In genomic region chr4:19024047-19024446, GRCh38 we compare ENCODE assay signal across 7 cellular contexts.
"Had no signal": no experiment of that assay in that cellular context is flagged by ENCODE, and none has a peak within 500 bp of the region (broad histone marks: within the 10 kb centered on the region; RNA-seq: fewer than 3 reads in every experiment).

No MANE protein-coding gene starts in this region.

- DNase-seq: GOT3, H9, HCEC 1CT, IMR-90, KBM-7 had no signal

- H3K4me3 Mint-ChIP-seq: H9 had no signal

- H3K27ac Mint-ChIP-seq: H9 had no signal

- FAIRE-seq: H54, HTR-8/SVneo had no signal
